ENCODE assay signal across 9 cellular contexts in the genomic region with DNA sequence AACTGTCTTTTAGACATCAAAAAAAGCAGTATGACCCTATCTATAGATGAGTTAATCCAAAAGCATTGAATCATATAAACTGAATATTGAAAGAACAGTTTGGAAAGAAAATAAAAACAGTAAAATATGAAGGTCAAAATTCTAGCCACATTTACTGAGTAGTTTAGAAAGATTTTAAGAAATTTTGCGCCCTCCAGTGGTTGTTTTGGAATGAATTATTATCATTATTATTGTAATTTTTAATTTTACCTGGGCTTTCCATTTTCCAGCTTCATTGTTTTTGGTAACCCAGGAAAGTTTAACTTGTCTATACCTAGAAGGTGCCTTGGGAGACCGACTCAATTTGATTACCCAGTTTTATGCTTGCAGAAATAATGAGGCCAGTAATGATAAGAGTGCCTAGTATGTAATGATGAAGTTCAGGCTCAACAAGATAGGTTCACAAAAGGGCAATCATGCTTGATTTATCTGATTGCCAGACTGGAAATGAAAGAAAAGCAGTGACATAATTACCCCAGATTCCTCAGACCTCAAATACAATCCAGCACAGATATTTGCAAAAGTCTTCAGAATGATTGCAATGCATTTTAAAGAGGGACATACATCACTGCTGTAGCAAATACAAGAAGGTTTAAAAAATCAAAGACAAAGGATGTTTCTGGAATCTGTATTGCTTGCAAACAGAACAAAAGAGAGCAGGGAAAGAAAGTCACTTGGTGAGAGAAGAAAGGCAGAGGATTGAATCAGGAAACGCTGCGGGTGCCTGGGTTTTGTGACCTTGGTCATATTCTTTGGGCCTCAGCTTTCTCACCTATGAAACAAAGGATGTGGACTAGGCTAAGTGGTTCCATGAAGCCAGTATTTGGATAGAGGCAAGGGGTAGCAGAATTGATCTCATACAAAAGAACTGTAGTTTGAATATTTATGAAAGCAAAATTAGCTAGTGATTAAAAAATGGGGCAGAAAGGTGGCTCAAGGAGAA.
DNase-seq lines count a peak whose midpoint lies in the region; ATAC-seq, FAIRE-seq and TF ChIP-seq lines count a peak whose summit lies in the region.
"Had no signal": no experiment of that assay in that cellular context is flagged by ENCODE, and none has a peak within 500 bp of the region (broad histone marks: within the 10 kb centered on the region; RNA-seq: fewer than 3 reads in every experiment).

No MANE protein-coding gene starts in this region.

- no peak overlapping the region for H3K4me3 ChIP-seq in KMS-11 (IDR thresholded peaks at IDR 0.05; ENCODE audit: insufficient read depth, low read depth, low read length)
- no peak overlapping the region for H3K4me3 ChIP-seq in HepG2 (replicated peaks in 1 of 3; ENCODE audit: insufficient read depth in 1 of 3, low read depth in 2 of 3, low read length in 3 of 3)

- CTCF ChIA-PET in Calu3 (lab: Charles Lee) (interaction anchor here (0.7 to 1.3 kb wide), 4 partner anchors 152 to 384 kb away, joined by 3 to 7 read pairs (median 4); no protein-coding TSS in a partner anchor), HepG2 (lab: Yijun Ruan, JAX; ENCODE audit: low intra/inter-chr PET ratio, low total read pairs) (interaction anchor here (0.8 to 2.0 kb wide), 3 partner anchors 152 to 1182 kb away, joined by 3 to 24 read pairs (median 4); no protein-coding TSS in a partner anchor)

- H3K4me1 ChIP-seq in KMS-11 (ENCODE audit: low read depth, poor library complexity, severe bottlenecking) = no peaks in the 10 kb centered on the region
- H3K4me1 ChIP-seq in HepG2 (ENCODE audit: insufficient read depth, low read length) = no peaks in the 10 kb centered on the region

- H3K79me2 ChIP-seq in KMS-11 (ENCODE audit: insufficient read depth, low read depth) = no peaks in the 10 kb centered on the region
- H3K79me2 ChIP-seq in HepG2 (ENCODE audit: insufficient read depth, low read length) = no peaks in the 10 kb centered on the region

- H3K9me3 Mint-ChIP-seq in Calu3 (ENCODE audit: low read depth, unreplicated experiment) = no peaks in the 10 kb centered on the region
- no peaks in the 10 kb centered on the region for H3K9me3 Mint-ChIP-seq in activated T-helper 17 cell treated with anti-CD3 and anti-CD28 coated beads, Interleukin-2, amount 50 U/mL, for 72 hours

- TF ChIP-seq POLR2A in HepG2 (IDR thresholded peaks at IDR 0.05; ENCODE audit: insufficient read depth in 1 of 2, low read depth in 2 of 2, low read length in 2 of 2) = no peak

- POLR2A ChIA-PET in HepG2 (lab: Yijun Ruan, JAX) = no interaction called here

- peak; percentile 20 for DNase-seq in Calu3
- peak; percentile 10 for DNase-seq in HepG2 (ENCODE audit: low spot score)
- DNase-seq in iPS-NIHi7 (ENCODE audit: extremely low spot score) = no peak
- DNase-seq in T-helper 9 cell = no peak

- peak; percentile 32 for TF ChIP-seq CTCF in Calu3 (IDR thresholded peaks at IDR 0.05; ENCODE audit: unreplicated experiment)
- TF ChIP-seq CTCF in KMS-11 (conservative IDR thresholded peaks at IDR 0.05; ENCODE audit: low read depth, low read length) = peak; percentile 63
- TF ChIP-seq CTCF in HepG2 (CRISPR knock-in tag; IDR thresholded peaks at IDR 0.05) = peak; percentile 24; the same call in 1 of the 2 replicates

- TF ChIP-seq EP300 in HepG2 (IDR thresholded peaks at IDR 0.05; ENCODE audit: low read depth in 2 of 2, low read length in 2 of 2) = no peak
- no peak for TF ChIP-seq EP300 in HepG2 (CRISPR knock-in tag; IDR thresholded peaks at IDR 0.05; ENCODE audit: borderline replicate concordance)

- no peaks in the 10 kb centered on the region for H3K9me3 ChIP-seq in HepG2 (ENCODE audit: low read length)

- H3K27me3 Mint-ChIP-seq in Calu3 (ENCODE audit: unreplicated experiment) = no peaks in the 10 kb centered on the region
- no peaks in the 10 kb centered on the region for H3K27me3 Mint-ChIP-seq in activated T-helper 17 cell treated with anti-CD3 and anti-CD28 coated beads, Interleukin-2, amount 50 U/mL, for 72 hours

- in situ Hi-C loops in HepG2 (cut with HindIII; ENCODE audit: extremely low pct_ligation_motif_present, low pct_unique_long_range_greater_than_20kb) = no loop called here

- no peak overlapping the region for H2AFZ ChIP-seq in KMS-11 (ENCODE audit: low read depth)
- H2AFZ ChIP-seq in HepG2 (ENCODE audit: low read length) = no peak overlapping the region

- no peak overlapping the region for H3K4me3 Mint-ChIP-seq in Calu3 (ENCODE audit: low read depth, unreplicated experiment)
- H3K4me3 Mint-ChIP-seq in activated T-helper 17 cell treated with anti-CD3 and anti-CD28 coated beads, Interleukin-2, amount 50 U/mL, for 72 hours = no peak overlapping the region

- 11% methylated on average over 4 of the region's 4 CpGs for WGBS in HepG2 (ENCODE audit: low lambda C conversion rate)

- no peak overlapping the region for H3K4me2 ChIP-seq in KMS-11
- H3K4me2 ChIP-seq in HepG2 (ENCODE audit: low read depth, low read length) = no peak overlapping the region

- BruUV-seq in Calu3 (replicated peaks; lab: Mats Ljungman, UMichigan) = no TSS peak
- no TSS peak for BruUV-seq in HepG2 (replicated peaks; lab: Mats Ljungman, UMichigan)

- intact Hi-C loops in Calu3 (cut with micrococcal nuclease; ENCODE audit: unreplicated experiment) (loop anchor here (1.0 to 5.0 kb wide), 3 partner anchors 152 to 385 kb away; no protein-coding TSS in a partner anchor), HepG2 (cut with micrococcal nuclease; ENCODE audit: unreplicated experiment) (loop anchor here (1.0 kb wide), 3 partner anchors 152 to 1182 kb away; no protein-coding TSS in a partner anchor)

- FAIRE-seq in TTC549 (lab: Jason Lieb, UNC) (peak; percentile 26), HepG2 (lab: Jason Lieb, UNC) (no peak)
- FAIRE-seq: H1 had no signal

- H3K36me3 ChIP-seq in KMS-11 (ENCODE audit: insufficient read depth) = no peaks in the 10 kb centered on the region
- no peaks in the 10 kb centered on the region for H3K36me3 ChIP-seq in HepG2 (replicated peaks in 1 of 2; ENCODE audit: control insufficient read depth in 1 of 2, insufficient read depth in 2 of 2, low read length in 2 of 2)

- H3K4me1 Mint-ChIP-seq in Calu3 (ENCODE audit: low read depth, unreplicated experiment) = no peaks in the 10 kb centered on the region
- no peaks in the 10 kb centered on the region for H3K4me1 Mint-ChIP-seq in activated T-helper 17 cell treated with anti-CD3 and anti-CD28 coated beads, Interleukin-2, amount 50 U/mL, for 72 hours

- H3K27ac Mint-ChIP-seq in Calu3 (ENCODE audit: unreplicated experiment) = no peak overlapping the region
- H3K27ac Mint-ChIP-seq in activated T-helper 17 cell treated with anti-CD3 and anti-CD28 coated beads, Interleukin-2, amount 50 U/mL, for 72 hours = no peak overlapping the region

- no peaks in the 10 kb centered on the region for H3K27me3 ChIP-seq in KMS-11 (ENCODE audit: insufficient read depth, low read depth)
- no peaks in the 10 kb centered on the region for H3K27me3 ChIP-seq in HepG2 (ENCODE audit: control insufficient read depth in 1 of 2, insufficient read depth in 2 of 2, low read length in 2 of 2)

- H3K27ac ChIP-seq in KMS-11 = no peak overlapping the region
- no peak overlapping the region for H3K27ac ChIP-seq in HepG2 (ENCODE audit: extremely low read length, insufficient read depth, low read length)

- H4K20me1 ChIP-seq in KMS-11 (ENCODE audit: insufficient read depth) (no peaks in the 10 kb centered on the region), HepG2 (ENCODE audit: insufficient read depth, low read length) (no peaks in the 10 kb centered on the region)

- H3K9ac ChIP-seq in KMS-11 = no peak overlapping the region
- H3K9ac ChIP-seq in HepG2 (ENCODE audit: insufficient read depth, low read depth, low read length) = no peak overlapping the region

- no peaks in the 10 kb centered on the region for H3K36me3 Mint-ChIP-seq in Calu3 (ENCODE audit: insufficient read depth, unreplicated experiment)
- H3K36me3 Mint-ChIP-seq in activated T-helper 17 cell treated with anti-CD3 and anti-CD28 coated beads, Interleukin-2, amount 50 U/mL, for 72 hours (ENCODE audit: low read depth) = no peaks in the 10 kb centered on the region

- no peak for TF ChIP-seq RAD21 in HepG2 (CRISPR knock-in tag; IDR thresholded peaks at IDR 0.05)

- ATAC-seq in HepG2 = no peak
- ATAC-seq in GM18858 (IDR thresholded peaks at IDR 0.05; ENCODE audit: unreplicated experiment) = no peak
- ATAC-seq in activated T-helper 17 cell treated with anti-CD3 and anti-CD28 coated beads, Interleukin-2, amount 50 U/mL, for 72 hours (replicated peaks) = no peak

TF ChIP-seq in HepG2, 621 proteins besides CTCF, POLR2A, EP300 and RAD21:
- no peak for TF ChIP-seq ZNF441 (CRISPR knock-in tag; IDR thresholded peaks at IDR 0.05; ENCODE audit: borderline replicate concordance)
- TF ChIP-seq, protein P1, sequence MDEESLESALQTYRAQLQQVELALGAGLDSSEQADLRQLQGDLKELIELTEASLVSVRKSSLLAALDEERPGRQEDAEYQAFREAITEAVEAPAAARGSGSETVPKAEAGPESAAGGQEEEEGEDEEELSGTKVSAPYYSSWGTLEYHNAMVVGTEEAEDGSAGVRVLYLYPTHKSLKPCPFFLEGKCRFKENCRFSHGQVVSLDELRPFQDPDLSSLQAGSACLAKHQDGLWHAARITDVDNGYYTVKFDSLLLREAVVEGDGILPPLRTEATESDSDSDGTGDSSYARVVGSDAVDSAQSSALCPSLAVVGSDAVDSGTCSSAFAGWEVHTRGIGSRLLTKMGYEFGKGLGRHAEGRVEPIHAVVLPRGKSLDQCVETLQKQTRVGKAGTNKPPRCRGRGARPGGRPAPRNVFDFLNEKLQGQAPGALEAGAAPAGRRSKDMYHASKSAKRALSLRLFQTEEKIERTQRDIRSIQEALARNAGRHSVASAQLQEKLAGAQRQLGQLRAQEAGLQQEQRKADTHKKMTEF (CRISPR knock-in tag; IDR thresholded peaks at IDR 0.05) = no peak
- TF ChIP-seq REXO4 (CRISPR knock-in tag; IDR thresholded peaks at IDR 0.05; ENCODE audit: borderline replicate concordance) = no peak
- no peak for TF ChIP-seq AKAP8 (CRISPR knock-in tag; IDR thresholded peaks at IDR 0.05)
- TF ChIP-seq ZFAT (CRISPR knock-in tag; conservative IDR thresholded peaks at IDR 0.05) = no peak
- TF ChIP-seq MAFF (IDR thresholded peaks at IDR 0.05; ENCODE audit: low read depth, low read length) = no peak

Comparison
In these comparisons a context has a peak if more than half of its experiments do, and no peak if none do; other contexts are left out.
1. DNase-seq: peak in Calu3 (single experiment) and HepG2 (single experiment); none in iPS-NIHi7 (single experiment) and T-helper 9 cell (single experiment).
2. Peak in every context shown above with its lines, with median percentiles within 50 percentile points of each other: CTCF ChIP-seq.